Comparison of ENCODE assay signal across 8 cellular contexts in the genomic region with DNA sequence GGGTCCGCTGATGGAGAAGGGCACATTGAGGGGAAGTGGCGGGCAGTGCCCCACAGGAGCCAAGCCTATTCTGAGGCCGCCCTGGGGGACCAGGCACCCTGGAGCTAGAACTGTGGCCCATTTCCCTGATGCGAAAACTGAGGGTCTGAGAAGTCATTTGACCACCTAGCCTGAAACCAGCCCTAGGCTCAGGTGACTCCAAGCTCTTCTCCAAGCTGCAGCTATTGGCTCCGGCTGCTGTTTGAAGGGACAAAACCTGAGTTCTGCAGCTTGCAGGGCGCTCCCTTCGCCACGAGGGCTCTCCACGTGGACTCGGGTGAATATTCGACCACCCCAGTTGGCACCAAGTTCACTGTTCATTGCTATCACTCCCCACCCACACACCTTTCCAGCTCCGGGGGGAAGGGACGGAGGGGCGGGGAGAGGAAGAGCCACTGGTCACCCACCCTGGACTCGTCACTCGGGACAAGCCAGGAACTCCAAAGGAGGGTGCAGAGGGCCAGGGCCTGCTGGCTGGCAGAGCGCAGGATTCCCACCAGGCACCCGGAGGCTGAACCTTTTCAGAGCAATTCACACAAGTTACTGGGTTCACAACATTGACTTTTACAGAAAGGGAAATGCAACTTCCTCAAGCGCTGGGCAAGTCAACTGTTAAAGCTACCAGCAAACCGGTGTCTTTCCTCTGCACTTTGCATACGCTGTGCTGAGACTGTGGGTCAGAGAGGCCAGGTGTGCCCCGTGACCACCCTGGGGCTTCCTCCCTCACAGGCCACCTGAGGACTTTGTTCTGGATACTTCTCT. TPM values are rescaled to one million over a fixed set of nuclear protein-coding genes. Genes with fewer than 3 reads are reported as not detected.
DNase-seq lines count a peak whose midpoint lies in the region; ATAC-seq and TF ChIP-seq lines count a peak whose summit lies in the region.
"Had no signal": no experiment of that assay in that cellular context is flagged by ENCODE, and none has a peak within 500 bp of the region (broad histone marks: within the 10 kb centered on the region; RNA-seq: fewer than 3 reads in every experiment).

No MANE protein-coding gene starts in this region.

- POLR2A ChIA-PET in WTC11 (lab: Charles Lee): interaction anchor here (0.6 kb wide), 1 partner anchor 1308 kb away, joined by 3 read pairs; no protein-coding TSS in a partner anchor

- TF ChIP-seq CTCF in WTC11 (IDR thresholded peaks at IDR 0.05) (no peak), neutrophil (IDR thresholded peaks at IDR 0.05) (no peak), breast epithelium (IDR thresholded peaks at IDR 0.05) (no peak)

- H3K27me3 ChIP-seq in neutrophil: no peaks in the 10 kb centered on the region
- H3K27me3 ChIP-seq in breast epithelium: no peaks in the 10 kb centered on the region

- peaks cover 51 to 57% of the 10 kb centered on the region in 2 experiments for H3K4me1 ChIP-seq in neutrophil (ENCODE audit: control insufficient read depth in 1 of 2, insufficient read depth in 1 of 2, low read depth in 1 of 2, low read length in 1 of 2)
- H3K4me1 ChIP-seq in breast epithelium: no peaks in the 10 kb centered on the region

- no peaks in the 10 kb centered on the region for H3K9me3 Mint-ChIP-seq in WTC11

- H3K27ac ChIP-seq in neutrophil (peak overlapping the region; percentile 99), breast epithelium (no peak overlapping the region)

- CTCF ChIA-PET in WTC11 (lab: Charles Lee): interaction anchor here (0.7 to 6.7 kb wide), 9 partner anchors 11 to 398 kb away, joined by 3 to 83 read pairs (median 4); no protein-coding TSS in a partner anchor

- peaks cover 24% of the 10 kb centered on the region for H3K4me1 Mint-ChIP-seq in WTC11

- H3K36me3 Mint-ChIP-seq in WTC11: no peaks in the 10 kb centered on the region

- DNase-seq in WTC11 (ENCODE audit: low spot score) (no peak), breast epithelium (ENCODE audit: low spot score in 2 of 2) (no peak), HT-29 (ENCODE audit: low spot score) (no peak)
- no peak for DNase-seq in central memory CD4-positive, alpha-beta T cell
- DNase-seq: NCI-H1048 had no signal

- H3K9me3 ChIP-seq in neutrophil: no peaks in the 10 kb centered on the region
- no peaks in the 10 kb centered on the region for H3K9me3 ChIP-seq in breast epithelium

- H3K36me3 ChIP-seq in neutrophil (peaks cover 18% of the 10 kb centered on the region), breast epithelium (no peaks in the 10 kb centered on the region)

- no peak overlapping the region for H3K4me3 Mint-ChIP-seq in WTC11

- no peaks in the 10 kb centered on the region for H3K27me3 Mint-ChIP-seq in WTC11 (ENCODE audit: low read depth)

- H3K4me3 ChIP-seq in neutrophil (ENCODE audit: low read depth in 1 of 2, low read length in 1 of 2) (peak overlapping the region; percentile 92 to 98), breast epithelium (no peak overlapping the region)

- ATAC-seq in GM18861 (IDR thresholded peaks at IDR 0.05; ENCODE audit: unreplicated experiment) (peak; percentile 34), HG03175 (IDR thresholded peaks at IDR 0.05; ENCODE audit: unreplicated experiment) (peak; percentile 31), WTC11 (0 out of 2 replicates have a peak, but pooled peaks have one; percentile 13)

- no peak overlapping the region for H3K27ac Mint-ChIP-seq in WTC11

- intact Hi-C loops in breast epithelium (cut with DNase I; ENCODE audit: low total_unique reads): no loop called here

- TF ChIP-seq POLR2A in breast epithelium (IDR thresholded peaks at IDR 0.05): no peak

TF ChIP-seq in WTC11, 78 proteins besides CTCF, POLR2A, EP300 and RAD21:
- TF ChIP-seq FOXP4 (CRISPR knock-in tag; IDR thresholded peaks at IDR 0.05) (no peak), NFE2L1 (CRISPR knock-in tag; IDR thresholded peaks at IDR 0.05) (no peak)

RNA-seq across cellular contexts. Expression of gene RAC2, which starts 1.1 kb away (rescaled TPM):
- total RNA-seq in WTC11 (2021) (3.6 to 4.9 TPM (median 4.9 TPM) in 3 replicates), breast epithelium (10 to 100 TPM; 10.5 to 12.0 (median 11.5) TPM)
- 6.7 and 7.3 TPM in 2 replicates for total RNA-seq in HT-29 (2014; rRNA removed; shearing (Covaris generic))

RNA-seq across cellular contexts. Expression of gene SSTR3, which starts 32.8 kb away (rescaled TPM):
- total RNA-seq in WTC11 (2021) (0.21 to 0.25 TPM (median 0.22 TPM) in 3 replicates), breast epithelium (not detected)
- not detected in 2 replicates for total RNA-seq in HT-29 (2014; rRNA removed; shearing (Covaris generic))

RNA-seq across cellular contexts. Expression of gene CYTH4, which starts 37.2 kb away (rescaled TPM):
- total RNA-seq in WTC11 (2021) (0.11 to 0.16 TPM (median 0.15 TPM) in 3 replicates), breast epithelium (10 to 100 TPM in 2 of 3 donors, 1 to 10 TPM in 1; 6.9 to 25.1 (median 10.5) TPM)
- total RNA-seq in HT-29 (2014; rRNA removed; shearing (Covaris generic)): not detected in 2 replicates

RNA-seq across cellular contexts. Expression of gene C1QTNF6, which starts 57.1 kb away (rescaled TPM):
- total RNA-seq in WTC11 (2021) (5.7 to 6.4 TPM (median 5.9 TPM) in 3 replicates), breast epithelium (1 to 10 TPM; 2.2 to 3.6 (median 3.5) TPM)
- total RNA-seq in HT-29 (2014; rRNA removed; shearing (Covaris generic)): 7.1 and 8.3 TPM in 2 replicates

Comparison
In these comparisons a context has a peak if more than half of its experiments do, and no peak if none do; other contexts are left out.
1. H3K4me3 ChIP-seq: peak in neutrophil (2 of 2); none in breast epithelium (0 of 3).
2. Peak in every context shown above with its lines, with median percentiles within 50 percentile points of each other: ATAC-seq.